ENCODE assay signal across 1 cellular context in the genomic region with DNA sequence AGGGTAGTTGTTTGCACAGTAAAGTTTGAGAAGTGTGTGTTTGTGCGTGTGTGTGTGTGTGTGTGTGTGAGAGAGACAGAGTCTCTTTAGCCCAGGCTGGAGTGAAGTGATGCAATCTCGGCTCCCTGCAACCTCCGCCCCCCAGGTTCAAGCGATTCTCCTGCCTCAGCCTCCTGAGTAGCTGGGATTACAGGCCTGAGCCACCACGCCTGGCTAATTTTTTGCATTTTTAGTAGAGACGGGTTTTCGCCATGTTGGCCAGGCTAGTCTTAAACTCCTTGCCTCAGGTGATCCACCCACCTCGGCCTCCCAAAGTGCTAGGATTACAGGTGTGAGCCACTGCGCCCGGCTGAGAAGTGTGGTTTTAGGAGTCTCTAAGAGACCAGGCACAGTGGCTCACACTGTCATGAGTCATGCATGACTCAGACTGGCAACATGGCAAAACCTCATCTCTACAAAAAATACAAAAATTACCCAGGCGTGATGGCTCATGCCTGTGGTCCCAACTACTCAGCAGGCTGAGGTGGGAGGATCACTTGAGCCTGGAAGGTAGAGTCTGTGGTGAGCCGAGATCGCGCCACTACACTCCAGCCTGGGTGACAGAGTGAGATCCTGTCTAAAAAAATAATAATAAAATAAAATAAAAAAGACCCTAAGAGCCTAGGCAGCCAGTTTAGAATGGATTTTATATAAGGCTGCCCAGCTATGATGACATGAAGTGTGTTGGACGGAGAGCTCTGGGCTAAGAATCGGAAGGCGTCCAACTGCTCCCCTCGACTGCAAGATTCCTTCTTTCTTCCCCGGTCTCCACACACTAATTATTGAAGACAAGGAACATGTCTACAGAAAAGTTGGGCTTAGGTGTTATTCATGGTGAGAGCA.
A peak's percentile ranks its signal among the peaks of the same experiment; 100 is the strongest.
TF ChIP-seq lines count a peak whose summit lies in the region.

No MANE protein-coding gene starts in this region.

TF ChIP-seq in SK-N-SH, 30 proteins besides CTCF, POLR2A, EP300 and RAD21 (continued from another document):
- TF ChIP-seq FOSL2 (IDR thresholded peaks at IDR 0.05; ENCODE audit: borderline replicate concordance, low read depth) (peak; percentile 100), JUND (IDR thresholded peaks at IDR 0.05) (peak; percentile 98)
